Comparison of ENCODE assay signal across 11 cellular contexts in the genomic region with DNA sequence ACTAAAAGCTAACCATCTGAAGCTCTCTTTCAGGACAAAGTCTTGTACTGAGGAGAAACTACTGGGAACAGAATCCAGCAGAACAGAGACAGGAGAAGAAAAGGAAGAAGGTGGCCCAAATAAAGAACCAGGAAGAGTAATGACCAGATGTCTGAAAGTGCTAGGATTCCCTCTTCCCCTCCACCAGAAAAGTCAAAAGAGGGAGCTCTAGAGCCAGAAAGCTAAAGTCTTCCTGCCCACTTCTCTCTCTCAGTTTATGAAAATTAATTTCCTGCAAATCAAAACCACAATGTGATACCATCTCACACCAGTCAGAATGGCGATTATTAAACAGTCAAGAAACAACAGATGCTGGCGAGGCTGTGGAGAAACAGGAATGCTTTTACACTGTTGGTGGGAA. TPM values are rescaled to one million over a fixed set of nuclear protein-coding genes. Genes with fewer than 3 reads are reported as not detected.
DNase-seq lines count a peak whose midpoint lies in the region; ATAC-seq, FAIRE-seq and TF ChIP-seq lines count a peak whose summit lies in the region.
"Had no signal": no experiment of that assay in that cellular context is flagged by ENCODE, and none has a peak within 500 bp of the region (broad histone marks: within the 10 kb centered on the region; RNA-seq: fewer than 3 reads in every experiment).

No MANE protein-coding gene starts in this region.

- H3K9me3 ChIP-seq in BE2C (no peaks in the 10 kb centered on the region), T-helper 17 cell (ENCODE audit: control insufficient read depth, low read length, poor library complexity, severe bottlenecking) (no peaks in the 10 kb centered on the region)

- H3K4me1 Mint-ChIP-seq in T-helper 17 cell, result peaks cover 32% of the 10 kb centered on the region

- ATAC-seq in T-helper 17 cell (peak; percentile 57), HG02884 (IDR thresholded peaks at IDR 0.05; ENCODE audit: unreplicated experiment) (no peak)

- no peaks in the 10 kb centered on the region for H3K27me3 Mint-ChIP-seq in T-helper 17 cell

- peak overlapping the region; percentile 36 for H3K4me3 Mint-ChIP-seq in T-helper 17 cell

- no peaks in the 10 kb centered on the region for H3K4me1 ChIP-seq in BE2C

- H3K4me3 ChIP-seq in BE2C (ENCODE audit: low read depth, low read length), result no peak overlapping the region

- H3K27ac Mint-ChIP-seq in T-helper 17 cell, result peak overlapping the region; percentile 6

- TF ChIP-seq CTCF in BE2C (IDR thresholded peaks at IDR 0.05; ENCODE audit: low read depth, low read length), result peak; percentile 58

- no peaks in the 10 kb centered on the region for H3K27me3 ChIP-seq in BE2C

- peaks cover 6% of the 10 kb centered on the region for H3K36me3 Mint-ChIP-seq in T-helper 17 cell (ENCODE audit: low read depth)

- H3K36me3 ChIP-seq in BE2C, result no peaks in the 10 kb centered on the region

- FAIRE-seq in GM18507 (lab: Jason Lieb, UNC), result peak; percentile 82

- DNase-seq in BE2C (no peak), GM18507 (ENCODE audit: extremely low spot score, insufficient read length, low read depth) (no peak), T-helper 17 cell (no peak), kidney tubule cell (ENCODE audit: low spot score) (peak; percentile 19), activated gamma-delta T cell (lab: John Stamatoyannopoulos, UW) (no peak), amniotic stem cell (lab: John Stamatoyannopoulos, UW) (no peak), NCI-H1105 treated with DMSO at 0.1 percent for 48 hours (lab: John Stamatoyannopoulos, UW) (no peak)
- DNase-seq: activated CD4-positive, alpha-beta T cell treated with anti-CD3 and anti-CD28 coated beads, Interleukin-2, amount 50 U/mL, for 48 hours; hypothalamus; stimulated activated CD4-positive, alpha-beta T cell treated with anti-CD3 and anti-CD28 coated beads, Interleukin-1b, Interleukin-23, amount 100 ng/mL, for 48 hours had no signal

RNA-seq across cellular contexts. Expression of gene SPPL3, which starts 47.2 kb away (rescaled TPM):
- polyA plus RNA-seq in BE2C (2012; ENCODE audit: insufficient read depth, insufficient read length, low read depth), result 29.5 TPM
- 10 to 100 TPM; 44.6 to 60.7 TPM for total RNA-seq in T-helper 17 cell
